ENCODE assay signal across 8 cellular contexts in genomic region chr10:102540023-102540422, GRCh38. TPM values are rescaled to one million over a fixed set of nuclear protein-coding genes. Genes with fewer than 3 reads are reported as not detected.
DNase-seq lines count a peak whose midpoint lies in the region; ATAC-seq and TF ChIP-seq lines count a peak whose summit lies in the region.

No MANE protein-coding gene starts in this region.

- WGBS in upper lobe of left lung, 2 donors: 74 to 83% methylated on average over 1 of the region's 1 CpG

- H3K27me3 ChIP-seq in MM.1S (replicated peaks; ENCODE audit: insufficient read depth, low read length) (no peaks in the 10 kb centered on the region), upper lobe of left lung (no peaks in the 10 kb centered on the region)

- H3K4me1 Mint-ChIP-seq in endothelial cell (ENCODE audit: unreplicated experiment): no peaks in the 10 kb centered on the region

- H3K9me3 ChIP-seq in MM.1S (replicated peaks; ENCODE audit: insufficient read depth, low read length) (no peaks in the 10 kb centered on the region), upper lobe of left lung (no peaks in the 10 kb centered on the region)

- H3K9ac ChIP-seq in MM.1S (ENCODE audit: low read length): no peak overlapping the region

- H3K9me2 ChIP-seq in MM.1S (replicated peaks; ENCODE audit: insufficient read depth, low read length): no peaks in the 10 kb centered on the region

- no peaks in the 10 kb centered on the region for H3K9me3 Mint-ChIP-seq in endothelial cell (ENCODE audit: unreplicated experiment)

- no peak overlapping the region for H3K4me3 Mint-ChIP-seq in endothelial cell (ENCODE audit: unreplicated experiment)

- no peaks in the 10 kb centered on the region for H3K4me1 ChIP-seq in MM.1S (ENCODE audit: low read length)
- H3K4me1 ChIP-seq in upper lobe of left lung: no peaks in the 10 kb centered on the region

- ATAC-seq in GM19452 (IDR thresholded peaks at IDR 0.05; ENCODE audit: unreplicated experiment): peak; percentile 55
- peak; percentile 49 to 61 for ATAC-seq in upper lobe of left lung (ENCODE audit: low FRiP score in 2 of 2)

- H3K27ac ChIP-seq in MM.1S (ENCODE audit: low read length): no peak overlapping the region
- no peak overlapping the region for H3K27ac ChIP-seq in upper lobe of left lung

- no peaks in the 10 kb centered on the region for H3K27me3 Mint-ChIP-seq in endothelial cell (ENCODE audit: unreplicated experiment)

- H3K36me3 ChIP-seq in MM.1S (replicated peaks; ENCODE audit: insufficient read depth, low read length) (no peaks in the 10 kb centered on the region), upper lobe of left lung (no peaks in the 10 kb centered on the region)

- no peaks in the 10 kb centered on the region for H3K79me2 ChIP-seq in MM.1S (ENCODE audit: low read length)

- TF ChIP-seq CTCF in MM.1S (IDR thresholded peaks at IDR 0.05; ENCODE audit: low read length): peak; percentile 30
- TF ChIP-seq CTCF in endothelial cell (IDR thresholded peaks at IDR 0.05; ENCODE audit: unreplicated experiment): peak; percentile 38
- peak in 2 of 6 experiments; percentile 9 to 26 for TF ChIP-seq CTCF in upper lobe of left lung (IDR thresholded peaks at IDR 0.05)

- H3F3A ChIP-seq in MM.1S (ENCODE audit: insufficient read depth, low read length): no peaks in the 10 kb centered on the region; the same call in 1 of the 2 replicates

- H3K27ac Mint-ChIP-seq in endothelial cell (ENCODE audit: unreplicated experiment): no peak overlapping the region

- peaks cover 7% of the 10 kb centered on the region for H3K36me3 Mint-ChIP-seq in endothelial cell (ENCODE audit: low read depth, unreplicated experiment)

- no peak overlapping the region for H3K4me2 ChIP-seq in MM.1S (ENCODE audit: low read depth, low read length)

- TF ChIP-seq POLR2A in upper lobe of left lung (IDR thresholded peaks at IDR 0.05): no peak

- no peaks in the 10 kb centered on the region for H4K20me1 ChIP-seq in MM.1S (ENCODE audit: insufficient read depth, low read length)

- no peak for TF ChIP-seq EP300 in upper lobe of left lung (IDR thresholded peaks at IDR 0.05)

- DNase-seq in EL (peak; percentile 25), MM.1S (no peak), endothelial cell (ENCODE audit: low spot score) (no peak), upper lobe of left lung (no peak), T-helper 1 cell (no peak), inferior parietal cortex (ENCODE audit: extremely low spot score) (no peak)
- no peak for DNase-seq in activated CD4-positive, alpha-beta T cell treated with anti-CD3 and anti-CD28 coated beads for 4 hours

- H3K4me3 ChIP-seq in MM.1S (ENCODE audit: low read length) (no peak overlapping the region), upper lobe of left lung (no peak overlapping the region)

- H2AFZ ChIP-seq in MM.1S (ENCODE audit: low read length): no peak overlapping the region

RNA-seq across cellular contexts. Expression of gene SUFU, which starts 36.3 kb away (rescaled TPM):
- total RNA-seq in endothelial cell (ENCODE audit: unreplicated experiment) (44.4 TPM), upper lobe of left lung (10 to 100 TPM in 5 of 6 donors, 1 to 10 TPM in 1; 4.1 to 15.7 (median 11.9) TPM)

RNA-seq across cellular contexts. Expression of gene ACTR1A, which starts 37.5 kb away (rescaled TPM):
- total RNA-seq in endothelial cell (ENCODE audit: unreplicated experiment) (147 TPM), upper lobe of left lung (100 to 1,000 TPM in 2 of 6 donors, 10 to 100 TPM in 4; 54.5 to 126 (median 93.2) TPM)
